Comparison of ENCODE assay signal across 32 cellular contexts in the genomic region with DNA sequence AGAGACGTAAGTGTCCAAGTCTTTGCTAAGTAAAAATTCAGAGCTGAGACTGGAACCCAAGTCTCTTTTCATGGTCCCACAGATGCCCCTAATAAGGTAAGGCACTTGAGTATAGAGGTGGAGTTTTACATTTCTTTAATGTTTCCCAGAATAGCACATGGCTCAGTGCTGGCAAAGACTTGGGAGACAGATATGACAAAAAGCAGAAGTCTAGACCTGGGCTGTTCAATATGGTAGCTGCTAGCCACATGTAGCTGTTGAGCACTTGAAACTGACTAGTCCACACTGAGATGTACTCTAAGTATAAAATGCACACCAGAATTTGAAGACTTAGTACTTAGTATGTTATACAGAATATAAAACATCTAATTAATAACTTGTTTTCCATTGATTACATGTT. TPM values are rescaled to one million over a fixed set of nuclear protein-coding genes. Genes with fewer than 3 reads are reported as not detected.
"Had no signal": no experiment of that assay in that cellular context is flagged by ENCODE, and none has a peak within 500 bp of the region (broad histone marks: within the 10 kb centered on the region; RNA-seq: fewer than 3 reads in every experiment).

No MANE protein-coding gene starts in this region.

- ATAC-seq: effector memory CD8-positive, alpha-beta T cell; esophagus mucosa; foreskin keratinocyte; gastroesophageal sphincter; left colon; left lobe of liver; lower lobe of right lung; mucosa of descending colon had no signal

- H3K79me2 ChIP-seq: hepatocyte had no signal

- H3K4me1 ChIP-seq: colonic mucosa, foreskin keratinocyte, gastroesophageal sphincter, left ventricle myocardium inferior, lower lobe of right lung had no signal

- DNase-seq: colonic mucosa; cortex of kidney; effector CD8-positive, alpha-beta T cell; effector memory CD8-positive, alpha-beta T cell; endodermal cell; erythroblast; foreskin keratinocyte; glutamatergic neuron; head of caudate nucleus; hypothalamus; immature natural killer cell; islet precursor cell; kidney; kidney glomerular epithelial cell; left colon; left ventricle myocardium inferior; lower lobe of right lung; mesenchymal stem cell; mucosa of descending colon; naive B cell had no signal

- FAIRE-seq: endometrium, frontal cortex, kidney had no signal

- H3K36me3 ChIP-seq: colonic mucosa, gastroesophageal sphincter, left ventricle myocardium inferior, lower lobe of right lung had no signal

- H3K27ac ChIP-seq: colonic mucosa, epithelial cell of prostate, foreskin keratinocyte, gastroesophageal sphincter, hepatocyte, left ventricle myocardium inferior, lower lobe of right lung had no signal

- H3K9me3 ChIP-seq: colonic mucosa, gastroesophageal sphincter, left ventricle myocardium inferior, lower lobe of right lung, mucosa of descending colon had no signal

- H3K4me2 ChIP-seq: hepatocyte had no signal

- H2AFZ ChIP-seq: hepatocyte had no signal

- H3K27me3 ChIP-seq: colonic mucosa, foreskin keratinocyte, gastroesophageal sphincter, hepatocyte had no signal

- H3K4me3 ChIP-seq: colonic mucosa, gastroesophageal sphincter, hepatocyte, left ventricle myocardium inferior, lower lobe of right lung, mucosa of descending colon had no signal

RNA-seq across cellular contexts. Expression of a gene that starts 17.6 kb away (rescaled TPM):
- total RNA-seq: chondrocyte, left lobe of liver, left ventricle myocardium inferior, lower lobe of right lung, lung microvascular endothelial cell, mesenteric fat pad, mesothelial cell of epicardium, myocyte had no signal
- polyA plus RNA-seq: immature natural killer cell had no signal
